Comparison of ENCODE assay signal across 9 cellular contexts in genomic region chr3:13878711-13879101, GRCh38.
DNase-seq lines count a peak whose midpoint lies in the region; ATAC-seq and TF ChIP-seq lines count a peak whose summit lies in the region.
"Had no signal": no experiment of that assay in that cellular context is flagged by ENCODE, and none has a peak within 500 bp of the region (broad histone marks: within the 10 kb centered on the region; RNA-seq: fewer than 3 reads in every experiment).

No MANE protein-coding gene starts in this region.

- peaks cover 8% of the 10 kb centered on the region for H3K9me3 ChIP-seq in neuron (ENCODE audit: low read length)

- H2AFZ ChIP-seq in neuron (ENCODE audit: low read depth, low read length): peak overlapping the region; percentile 3

- peaks cover 28% of the 10 kb centered on the region for H3K36me3 ChIP-seq in neuron (ENCODE audit: insufficient read depth, low read length)

- H3K4me1 ChIP-seq in neuron (ENCODE audit: insufficient read depth, low read length): peaks cover 26% of the 10 kb centered on the region

- ATAC-seq in HG03439 (IDR thresholded peaks at IDR 0.05; ENCODE audit: unreplicated experiment): no peak

- POLR2A ChIA-PET in RWPE1 (lab: Yijun Ruan, JAX; ENCODE audit: low non-redundant PET): no interaction called here

- H3K27me3 ChIP-seq in neuron (ENCODE audit: insufficient read depth, low read length): peaks cover 9% of the 10 kb centered on the region

- DNase-seq in D341Med (ENCODE audit: low spot score) (peak; percentile 50), RWPE1 (ENCODE audit: low spot score) (no peak), epithelial cell of prostate (ENCODE audit: low read depth, low spot score) (no peak), RPMI8226 (no peak), GDM1 (lab: John Stamatoyannopoulos, UW) (no peak), cerebellar nuclear complex (lab: John Stamatoyannopoulos, UW) (no peak)
- DNase-seq: small intestine had no signal

- no peak for TF ChIP-seq CTCF in RWPE1 (conservative IDR thresholded peaks at IDR 0.05; ENCODE audit: low read depth)

- H3K4me3 ChIP-seq in neuron (ENCODE audit: low read length): peak overlapping the region; percentile 81

- H3K27ac ChIP-seq in RWPE1 (peak overlapping the region; percentile 81), epithelial cell of prostate (peak overlapping the region; percentile 65)

- CTCF ChIA-PET in RWPE1 (lab: Yijun Ruan, JAX): interaction anchor here (1.4 to 3.8 kb wide), 2 partner anchors 222 to 226 kb away, joined by 3 to 71 read pairs; no protein-coding TSS in a partner anchor
